ENCODE assay signal across 2 cellular contexts in genomic region chr11:64153831-64154230, GRCh38.
A peak's percentile ranks its signal among the peaks of the same experiment; 100 is the strongest.
TF ChIP-seq lines count a peak whose summit lies in the region.

No MANE protein-coding gene starts in this region.

TF ChIP-seq in HEK293, 187 proteins besides CTCF, POLR2A, EP300 and RAD21:
- TF ChIP-seq ZNF404 (tag by site-specific recombination; IDR thresholded peaks at IDR 0.05) (no peak), ZIC2 (tag by site-specific recombination; IDR thresholded peaks at IDR 0.05) (peak; percentile 6; the same call in 1 of the 2 replicates), ZNF768 (tag by site-specific recombination; IDR thresholded peaks at IDR 0.05) (no peak), ZBTB7A (tag by site-specific recombination; IDR thresholded peaks at IDR 0.05; ENCODE audit: low read depth) (peak; percentile 38; the same call in 1 of the 2 replicates), BCL11A (tag by site-specific recombination; IDR thresholded peaks at IDR 0.05; ENCODE audit: low read depth) (0 out of 2 replicates have a peak, but pooled peaks have one; percentile 49), PRDM10 (tag by site-specific recombination; IDR thresholded peaks at IDR 0.05) (no peak), ZNF654 (tag by site-specific recombination; IDR thresholded peaks at IDR 0.05; ENCODE audit: low read depth) (no peak), ZNF133 (tag by site-specific recombination; IDR thresholded peaks at IDR 0.05) (no peak)
TF ChIP-seq in HEK293: peak in this region for 3.

TF ChIP-seq in H1, 55 proteins besides CTCF, POLR2A, EP300 and RAD21:
- TF ChIP-seq ZNF274 (IDR thresholded peaks at IDR 0.05; ENCODE audit: borderline replicate concordance, extremely low read depth, low read length) (no peak), ASH2L (IDR thresholded peaks at IDR 0.05; ENCODE audit: low read length) (no peak), TEAD4 (IDR thresholded peaks at IDR 0.05; ENCODE audit: low read depth, low read length) (peak; percentile 24; the same call in 1 of the 2 replicates), JUND (IDR thresholded peaks at IDR 0.05; ENCODE audit: low read length) (no peak)
